9 cellular contexts compared by ENCODE assay signal in the genomic region with DNA sequence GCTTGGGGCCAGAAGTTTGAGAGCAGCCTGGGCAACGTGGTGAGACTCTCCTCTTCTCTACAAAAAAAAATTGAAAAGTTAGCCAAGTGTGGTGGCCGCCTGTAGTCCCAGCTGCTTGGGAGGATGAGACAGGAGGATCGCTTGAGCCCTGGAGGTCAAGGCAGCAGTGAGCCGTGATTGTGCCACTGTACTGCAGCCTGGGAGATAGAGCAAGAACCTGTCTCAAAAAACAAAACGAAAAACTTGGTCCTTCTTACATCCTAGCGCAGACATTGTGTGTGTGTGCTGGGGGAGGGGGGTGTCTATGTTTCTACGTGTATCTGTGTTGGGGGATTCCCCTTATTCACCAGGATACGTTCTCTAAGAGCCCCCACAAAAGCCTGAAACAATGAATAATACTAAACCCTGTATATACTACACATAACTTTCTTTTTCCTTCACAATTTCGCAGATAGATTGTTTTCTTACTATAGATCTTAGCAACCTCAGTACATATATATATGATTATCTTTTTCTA. TPM values are rescaled to one million over a fixed set of nuclear protein-coding genes. Genes with fewer than 3 reads are reported as not detected.
DNase-seq lines count a peak whose midpoint lies in the region; ATAC-seq and TF ChIP-seq lines count a peak whose summit lies in the region.
"Had no signal": no experiment of that assay in that cellular context is flagged by ENCODE, and none has a peak within 500 bp of the region (broad histone marks: within the 10 kb centered on the region; RNA-seq: fewer than 3 reads in every experiment).

No MANE protein-coding gene starts in this region.

- no peak for TF ChIP-seq POLR2A in sigmoid colon (IDR thresholded peaks at IDR 0.05)

- peak overlapping the region; percentile 71 for H3K4me3 Mint-ChIP-seq in WTC11
- H3K4me3 Mint-ChIP-seq: stimulated activated memory B cell treated with anti-CD40 and anti-IgM and Interleukin-4, amounts not matched to agents 10 μg/mL and 1 μg/mL and 100 μg/mL, for 72 hours had no signal

- no peaks in the 10 kb centered on the region for H3K27me3 ChIP-seq in GM23248 (replicated peaks; ENCODE audit: insufficient read depth)
- no peaks in the 10 kb centered on the region for H3K27me3 ChIP-seq in foreskin keratinocyte
- H3K27me3 ChIP-seq in sigmoid colon: no peaks in the 10 kb centered on the region

- CTCF ChIA-PET in WTC11 (lab: Charles Lee): interaction anchor here (0.6 to 1.5 kb wide), 7 partner anchors 22 to 221 kb away, joined by 4 to 9 read pairs (median 7); partner anchors contain the start of gene HNRNPUL1

- H3K27me3 Mint-ChIP-seq in WTC11 (ENCODE audit: low read depth): no peaks in the 10 kb centered on the region

- no peak for TF ChIP-seq EP300 in sigmoid colon (IDR thresholded peaks at IDR 0.05)

- no peak overlapping the region for H2AFZ ChIP-seq in GM23248

- no peaks in the 10 kb centered on the region for H3K9me3 Mint-ChIP-seq in WTC11
- H3K9me3 Mint-ChIP-seq: stimulated activated memory B cell treated with anti-CD40 and anti-IgM and Interleukin-4, amounts not matched to agents 10 μg/mL and 1 μg/mL and 100 μg/mL, for 72 hours had no signal

- H3K4me1 ChIP-seq in GM23248 (ENCODE audit: insufficient read depth) (peaks cover 51% of the 10 kb centered on the region), foreskin keratinocyte (peaks cover 26% of the 10 kb centered on the region), sigmoid colon (peaks cover 0 to 61% (median 41%) of the 10 kb centered on the region in 4 donors)

- H3K4me3 ChIP-seq in GM23248: peak overlapping the region; percentile 56
- H3K4me3 ChIP-seq in sigmoid colon: peak overlapping the region; percentile 37 to 59 (median 52)

- peaks cover 5% of the 10 kb centered on the region for H3K36me3 Mint-ChIP-seq in WTC11
- H3K36me3 Mint-ChIP-seq: stimulated activated memory B cell treated with anti-CD40 and anti-IgM and Interleukin-4, amounts not matched to agents 10 μg/mL and 1 μg/mL and 100 μg/mL, for 72 hours had no signal

- WGBS in GM23248 (ENCODE audit: low coverage in 1 of 2, low lambda C conversion rate in 2 of 2, missing lambda C conversion rate in 2 of 2), 2 experiments: 77 to 81% methylated on average over 9 of the region's 9 CpGs
- WGBS in sigmoid colon, 2 donors: 35 to 51% methylated on average over 9 of the region's 9 CpGs

- in situ Hi-C loops in GM23248 (cut with MboI) (no loop called here), G401 (cut with HindIII; ENCODE audit: low sequenced_read_pairs) (no loop called here)

- ATAC-seq in WTC11 (no peak), foreskin keratinocyte (no peak)

- intact Hi-C loops in sigmoid colon (cut with DNase I): loop anchor here (2.0 kb wide), 1 partner anchor 34 kb away; no protein-coding TSS in a partner anchor

- POLR2A ChIA-PET in WTC11 (lab: Charles Lee): interaction anchor here (0.7 to 1.7 kb wide), 3 partner anchors 9 to 62 kb away, joined by 3 to 4 read pairs (median 3); no protein-coding TSS in a partner anchor

- peak overlapping the region; percentile 76 for H3K9ac ChIP-seq in GM23248

- H3K27ac Mint-ChIP-seq in WTC11: no peak overlapping the region; the same call in 1 of the 2 replicates
- H3K27ac Mint-ChIP-seq: stimulated activated memory B cell treated with anti-CD40 and anti-IgM and Interleukin-4, amounts not matched to agents 10 μg/mL and 1 μg/mL and 100 μg/mL, for 72 hours had no signal

- H3K27ac ChIP-seq in GM23248 (peak overlapping the region; percentile 92), foreskin keratinocyte (peak overlapping the region; percentile 81), sigmoid colon (peak overlapping the region; percentile 92 to 98 (median 96))

- peaks cover 39% of the 10 kb centered on the region for H3K4me1 Mint-ChIP-seq in WTC11
- H3K4me1 Mint-ChIP-seq: stimulated activated memory B cell treated with anti-CD40 and anti-IgM and Interleukin-4, amounts not matched to agents 10 μg/mL and 1 μg/mL and 100 μg/mL, for 72 hours had no signal

- no peaks in the 10 kb centered on the region for H4K20me1 ChIP-seq in GM23248 (ENCODE audit: insufficient read depth)

- peaks cover 74% of the 10 kb centered on the region for H3F3A ChIP-seq in GM23248 (ENCODE audit: insufficient read depth)

- peaks cover 51% of the 10 kb centered on the region for H3K36me3 ChIP-seq in GM23248 (ENCODE audit: low read depth)
- peaks cover 0 to 22% (median 3%) of the 10 kb centered on the region in 4 donors for H3K36me3 ChIP-seq in sigmoid colon

- H3K4me2 ChIP-seq in GM23248 (ENCODE audit: unreplicated experiment): peak overlapping the region; percentile 70

- no peak for TF ChIP-seq CTCF in WTC11 (IDR thresholded peaks at IDR 0.05)
- TF ChIP-seq CTCF in foreskin keratinocyte (conservative IDR thresholded peaks at IDR 0.05): no peak
- no peak for TF ChIP-seq CTCF in sigmoid colon (IDR thresholded peaks at IDR 0.05)

- H3K9me3 ChIP-seq in GM23248 (ENCODE audit: low read depth): no peaks in the 10 kb centered on the region
- H3K9me3 ChIP-seq in sigmoid colon: no peaks in the 10 kb centered on the region

- DNase-seq in GM23248 (no peak), WTC11 (ENCODE audit: low spot score) (no peak), foreskin keratinocyte (no peak), sigmoid colon (no peak), G401 (ENCODE audit: low spot score) (no peak), NCI-H748 (lab: John Stamatoyannopoulos, UW; ENCODE audit: unreplicated experiment) (no peak), HPDE6-E6E7 (ENCODE audit: extremely low spot score) (no peak)
- no peak for DNase-seq in activated CD8-positive, alpha-beta memory T cell treated with anti-CD3 and anti-CD28 coated beads, Interleukin-2, amount 50 U/mL, for 48 hours

- H3K79me2 ChIP-seq in GM23248 (ENCODE audit: insufficient read depth): peaks cover 86% of the 10 kb centered on the region

- no peaks in the 10 kb centered on the region for H3K9me2 ChIP-seq in GM23248 (ENCODE audit: insufficient read depth)

TF ChIP-seq in WTC11, 78 proteins besides CTCF, POLR2A, EP300 and RAD21 (continues in another document):
- no peak for TF ChIP-seq KAT7 (CRISPR knock-in tag; IDR thresholded peaks at IDR 0.05; ENCODE audit: borderline replicate concordance)
- TF ChIP-seq ZNF281 (CRISPR knock-in tag; IDR thresholded peaks at IDR 0.05): no peak
- TF ChIP-seq, protein P1, sequence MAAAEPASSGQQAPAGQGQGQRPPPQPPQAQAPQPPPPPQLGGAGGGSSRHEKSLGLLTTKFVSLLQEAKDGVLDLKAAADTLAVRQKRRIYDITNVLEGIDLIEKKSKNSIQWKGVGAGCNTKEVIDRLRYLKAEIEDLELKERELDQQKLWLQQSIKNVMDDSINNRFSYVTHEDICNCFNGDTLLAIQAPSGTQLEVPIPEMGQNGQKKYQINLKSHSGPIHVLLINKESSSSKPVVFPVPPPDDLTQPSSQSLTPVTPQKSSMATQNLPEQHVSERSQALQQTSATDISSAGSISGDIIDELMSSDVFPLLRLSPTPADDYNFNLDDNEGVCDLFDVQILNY (CRISPR knock-in tag; IDR thresholded peaks at IDR 0.05): no peak
- no peak for TF ChIP-seq ATF3 (CRISPR knock-in tag; conservative IDR thresholded peaks at IDR 0.05)

RNA-seq across cellular contexts. Expression of gene AXL, which starts 7.9 kb away (rescaled TPM):
- total RNA-seq in GM23248 (2014; rRNA removed; shearing (Covaris generic)): 401 and 421 TPM in 2 replicates
- 340 and 348 TPM in 2 replicates for polyA plus RNA-seq in GM23248 (2016; fragmentation: Nextera tagmentation; extraction: Ambion mirVana)
- total RNA-seq in WTC11 (2021): 25.0 to 27.3 TPM (median 27.0 TPM) in 3 replicates
- 163 and 167 TPM in 2 replicates for total RNA-seq in foreskin keratinocyte
- polyA plus RNA-seq in foreskin keratinocyte: 55.7 and 59.9 TPM in 2 replicates
- 100 to 1,000 TPM in 1 of 4 donors, 10 to 100 TPM in 3; 85.9 to 108 (median 95.4) TPM for total RNA-seq in sigmoid colon
- 10 to 100 TPM in 1 of 3 donors, 1 to 10 TPM in 2; 5.4 to 10.7 (median 7.4) TPM for polyA plus RNA-seq in sigmoid colon
- total RNA-seq in G401 (2014; rRNA removed; shearing (Covaris generic)): 21.0 and 22.4 TPM in 2 replicates

RNA-seq across cellular contexts. Expression of gene CYP2S1, which starts 33.9 kb away (rescaled TPM):
- total RNA-seq in GM23248 (2014; rRNA removed; shearing (Covaris generic)): 0.13 TPM in 1 of 2 replicates, not detected in the other
- polyA plus RNA-seq in GM23248 (2016; fragmentation: Nextera tagmentation; extraction: Ambion mirVana) (not detected in 2 replicates), foreskin keratinocyte (11.5 and 13.4 TPM in 2 replicates), sigmoid colon (10 to 100 TPM in 1 of 3 donors, 1 to 10 TPM in 2; 6.0 to 18.6 (median 8.6) TPM)
- total RNA-seq in WTC11 (2021) (173 to 191 TPM (median 188 TPM) in 3 replicates), foreskin keratinocyte (8.5 and 10.8 TPM in 2 replicates), sigmoid colon (1 to 10 TPM in 2 of 4 donors, under 1 TPM in 2; 0.41 to 1.4 (median 0.80) TPM)
- total RNA-seq in G401 (2014; rRNA removed; shearing (Covaris generic)): not detected in 2 replicates

RNA-seq across cellular contexts. Expression of gene HNRNPUL1, which starts 37.2 kb away (rescaled TPM):
- total RNA-seq in GM23248 (2014; rRNA removed; shearing (Covaris generic)): 107 and 111 TPM in 2 replicates
- polyA plus RNA-seq in GM23248 (2016; fragmentation: Nextera tagmentation; extraction: Ambion mirVana) (105 and 112 TPM in 2 replicates), foreskin keratinocyte (106 and 123 TPM in 2 replicates), sigmoid colon (100 to 1,000 TPM in 1 of 3 donors, 10 to 100 TPM in 2; 61.9 to 133 (median 65.0) TPM)
- total RNA-seq in WTC11 (2021) (246 to 282 TPM (median 257 TPM) in 3 replicates), foreskin keratinocyte (129 and 140 TPM in 2 replicates), sigmoid colon (100 to 1,000 TPM; 120 to 153 (median 130) TPM)
- total RNA-seq in G401 (2014; rRNA removed; shearing (Covaris generic)): 85.0 and 116 TPM in 2 replicates

Comparison
In these comparisons a context has a peak if more than half of its experiments do, and no peak if none do; other contexts are left out.
1. RNA of gene CYP2S1, which starts 33.9 kb away (total RNA-seq): 173 to 191 TPM in WTC11; 8.5 to 10.8 TPM in foreskin keratinocyte, 0.41 to 1.4 TPM in sigmoid colon, 0.13 TPM in GM23248 and not detected in G401; every median in the first group is over 10 times any median in the second.
2. Peak in every context shown above with its lines, with median percentiles within 50 percentile points of each other: H3K27ac ChIP-seq.